10 cellular contexts compared by ENCODE assay signal in genomic region chr20:9250511-9250910, GRCh38.
"Had no signal": no experiment of that assay in that cellular context is flagged by ENCODE, and none has a peak within 500 bp of the region (broad histone marks: within the 10 kb centered on the region; RNA-seq: fewer than 3 reads in every experiment).

No MANE protein-coding gene starts in this region.

- FAIRE-seq: K562 had no signal

- ATAC-seq: HCT116, K562 had no signal

- H3K9me3 ChIP-seq: HAP-1 had no signal

- DNase-seq: GM23248, GOT3, H7, HFFc6, IMR-90, KG1 had no signal

- H3K27ac ChIP-seq: GM23248, HL-60 had no signal

- H3K36me3 ChIP-seq: HAP-1 had no signal

- H3K4me3 ChIP-seq: GM23248, HAP-1, K562 had no signal
